22 cellular contexts compared by ENCODE assay signal in the genomic region with DNA sequence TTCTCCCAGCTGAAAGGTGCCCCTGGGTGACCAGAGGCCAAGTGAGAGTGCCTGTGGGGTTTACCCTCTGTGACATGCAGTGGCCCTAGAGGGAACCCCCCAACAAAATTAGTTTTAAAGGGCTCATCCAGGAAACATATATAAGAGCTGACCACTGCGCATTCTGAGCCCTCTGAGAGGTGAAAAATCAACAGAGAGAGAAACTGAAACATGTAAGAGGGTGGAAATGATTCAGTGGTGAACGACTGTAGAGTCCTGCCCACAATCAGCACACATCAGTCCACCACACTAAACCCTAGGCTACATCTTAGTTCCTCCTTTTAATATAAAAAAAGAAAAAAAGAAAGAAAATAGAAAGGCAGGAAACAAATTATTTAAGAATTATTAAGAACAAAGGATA. TPM values are rescaled to one million over a fixed set of nuclear protein-coding genes. Genes with fewer than 3 reads are reported as not detected.
DNase-seq lines count a peak whose midpoint lies in the region; ATAC-seq and TF ChIP-seq lines count a peak whose summit lies in the region.
"Had no signal": no experiment of that assay in that cellular context is flagged by ENCODE, and none has a peak within 500 bp of the region (broad histone marks: within the 10 kb centered on the region; RNA-seq: fewer than 3 reads in every experiment).

No MANE protein-coding gene starts in this region.

- H3K4me3 Mint-ChIP-seq in CD14-positive monocyte = no peak overlapping the region
- H3K4me3 Mint-ChIP-seq: CD4-positive, alpha-beta T cell had no signal

- H3K27me3 ChIP-seq in trophoblast cell (ENCODE audit: insufficient read depth, low read length) = no peaks in the 10 kb centered on the region

- H3K14ac ChIP-seq in trophoblast cell (ENCODE audit: low read length) = no peak overlapping the region

- H4K12ac ChIP-seq in trophoblast cell (ENCODE audit: low read depth, low read length) = no peak overlapping the region

- ATAC-seq in GM18907 (IDR thresholded peaks at IDR 0.05; ENCODE audit: unreplicated experiment) = peak; percentile 64
- ATAC-seq in HG02610 (IDR thresholded peaks at IDR 0.05; ENCODE audit: unreplicated experiment) = peak; percentile 60
- peak; percentile 59 for ATAC-seq in HG03442 (IDR thresholded peaks at IDR 0.05; ENCODE audit: unreplicated experiment)
- ATAC-seq: heart left ventricle, lower lobe of right lung, PC-3 had no signal

- peaks cover 0 to 7% (median 4%) of the 10 kb centered on the region in 3 donors for H3K27me3 Mint-ChIP-seq in CD14-positive monocyte (ENCODE audit: low read depth in 3 of 3)

- no peak overlapping the region for H2BK5ac ChIP-seq in trophoblast cell (ENCODE audit: low read depth, low read length, poor library complexity)

- H3K27ac ChIP-seq in trophoblast cell (ENCODE audit: low read depth, low read length) = no peak overlapping the region
- H3K27ac ChIP-seq: GM23248, heart left ventricle, lower lobe of right lung, spleen had no signal

- H3K4me3 ChIP-seq in trophoblast cell (ENCODE audit: low read depth, low read length) = no peak overlapping the region
- H3K4me3 ChIP-seq: GM23248, heart left ventricle, lower lobe of right lung, spleen had no signal

- no peak for TF ChIP-seq CTCF in CD14-positive monocyte (IDR thresholded peaks at IDR 0.05)

- no peak overlapping the region for H3K27ac Mint-ChIP-seq in CD14-positive monocyte
- H3K27ac Mint-ChIP-seq: CD4-positive, alpha-beta T cell had no signal

- WGBS in trophoblast cell (ENCODE audit: extremely low coverage, insufficient coverage, insufficient read length) = no CpG with 5 or more reads among the region's 2 CpGs

- H4K8ac ChIP-seq in trophoblast cell (ENCODE audit: low read depth, low read length) = no peak overlapping the region

- H3K9me3 Mint-ChIP-seq in CD14-positive monocyte = peaks cover 10 to 31% (median 20%) of the 10 kb centered on the region in 7 donors

- no peak overlapping the region for H4K91ac ChIP-seq in trophoblast cell (ENCODE audit: low read depth, low read length)

- no peak overlapping the region for H2AK5ac ChIP-seq in trophoblast cell (ENCODE audit: low read length)

- no peak overlapping the region for H3K9ac ChIP-seq in trophoblast cell (ENCODE audit: low read length)
- H3K9ac ChIP-seq: GM23248 had no signal

- H3K4ac ChIP-seq in trophoblast cell (ENCODE audit: low read depth, low read length) = no peak overlapping the region

- H3K79me2 ChIP-seq in trophoblast cell (ENCODE audit: control insufficient read depth, insufficient read depth, low read length, poor library complexity) = no peaks in the 10 kb centered on the region

- DNase-seq in trophoblast cell (no peak), NCI-H146 treated with DMSO at 0.1 percent for 48 hours (lab: John Stamatoyannopoulos, UW; ENCODE audit: unreplicated experiment) (no peak), CD14-positive monocyte (ENCODE audit: low spot score) (no peak), NCI-H2227 (lab: John Stamatoyannopoulos, UW; ENCODE audit: unreplicated experiment) (no peak)
- DNase-seq: activated CD4-positive, alpha-beta T cell treated with anti-CD3 and anti-CD28 coated beads for 48 hours; activated effector memory CD4-positive, alpha-beta T cell treated with Interleukin-2 at 50 U/mL for 16 hours; CD4-positive, alpha-beta T cell; DMS53; GM23248; heart left ventricle; lower lobe of right lung; NCI-H1417; NCI-H2171; nucleus accumbens; PC-3; SHP77 treated with DMSO at 0.1 percent for 48 hours; spleen; T-helper 1 cell had no signal

- no peak overlapping the region for H3K23ac ChIP-seq in trophoblast cell (ENCODE audit: low read length)

- no peak overlapping the region for H2BK12ac ChIP-seq in trophoblast cell (ENCODE audit: low read length)

- peak overlapping the region; percentile 2 for H3K4me2 ChIP-seq in trophoblast cell (ENCODE audit: low read length)

- H3K36me3 Mint-ChIP-seq in CD14-positive monocyte = no peaks in the 10 kb centered on the region

- H3K18ac ChIP-seq in trophoblast cell (ENCODE audit: low read length) = no peak overlapping the region

- no peaks in the 10 kb centered on the region for H3K4me1 ChIP-seq in trophoblast cell (ENCODE audit: control insufficient read depth in 1 of 2, insufficient read depth in 2 of 2, low read length in 2 of 2)
- H3K4me1 ChIP-seq: heart left ventricle, lower lobe of right lung, spleen had no signal

- H3K36me3 ChIP-seq in trophoblast cell (ENCODE audit: control insufficient read depth in 1 of 2, insufficient read depth in 2 of 2, low read length in 2 of 2) = no peaks in the 10 kb centered on the region
- H3K36me3 ChIP-seq: heart left ventricle, lower lobe of right lung, spleen had no signal

- intact Hi-C loops in CD14-positive monocyte (cut with micrococcal nuclease) = no loop called here

- H2AFZ ChIP-seq in trophoblast cell (ENCODE audit: insufficient read depth, low read length, poor library complexity) = no peak overlapping the region
- H2AFZ ChIP-seq: GM23248 had no signal

- no peaks in the 10 kb centered on the region for H3K79me1 ChIP-seq in trophoblast cell (ENCODE audit: low read length)

- H3K4me1 Mint-ChIP-seq in CD14-positive monocyte = no peaks in the 10 kb centered on the region

- peaks cover 6% of the 10 kb centered on the region for H3K9me3 ChIP-seq in trophoblast cell (ENCODE audit: insufficient read depth, low read depth, low read length)
- H3K9me3 ChIP-seq: lower lobe of right lung had no signal

- no peak overlapping the region for H2BK120ac ChIP-seq in trophoblast cell (ENCODE audit: insufficient read depth, low read length, poor library complexity)

RNA-seq across cellular contexts. Expression of gene ACSM4, which starts 21.0 kb away (rescaled TPM):
- not detected in 2 replicates for polyA plus RNA-seq in trophoblast cell (2013)
- not detected for polyA plus RNA-seq in CD14-positive monocyte
- polyA plus RNA-seq: endothelial cell of umbilical vein, GM23248, heart left ventricle, spleen had no signal
